Comparison of ENCODE assay signal across 14 cellular contexts in the genomic region with DNA sequence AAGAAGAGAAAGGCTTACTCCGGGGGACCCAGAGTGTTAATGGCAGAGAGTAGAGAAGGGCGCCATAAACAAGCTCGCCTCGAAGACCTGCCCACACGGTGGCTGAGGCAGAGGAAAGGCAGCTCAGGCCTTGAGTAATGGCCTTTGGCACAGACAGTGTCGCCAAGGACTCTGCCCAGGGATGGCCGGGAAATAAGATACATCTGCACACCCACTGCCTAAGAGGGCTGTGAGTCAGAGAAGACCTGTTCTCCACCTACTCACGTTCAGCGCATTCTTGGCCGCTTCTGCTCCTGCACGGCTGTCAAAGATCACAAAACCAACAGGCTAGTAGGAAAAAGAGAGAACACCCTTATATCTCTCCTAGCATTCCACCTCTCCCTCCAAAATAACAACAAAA. TPM values are rescaled to one million over a fixed set of nuclear protein-coding genes. Genes with fewer than 3 reads are reported as not detected.
DNase-seq lines count a peak whose midpoint lies in the region; FAIRE-seq and TF ChIP-seq lines count a peak whose summit lies in the region.
"Had no signal": no experiment of that assay in that cellular context is flagged by ENCODE, and none has a peak within 500 bp of the region (broad histone marks: within the 10 kb centered on the region; RNA-seq: fewer than 3 reads in every experiment).

No MANE protein-coding gene starts in this region.

- DNase-seq in HK-2 (ENCODE audit: unreplicated experiment): peak; percentile 49
- peak; percentile 10 for DNase-seq in brain microvascular endothelial cell
- DNase-seq in left ventricle myocardium inferior: no peak
- peak; percentile 25 for DNase-seq in small intestine
- DNase-seq in testis: no peak
- DNase-seq in activated CD4-positive, alpha-beta T cell treated with anti-CD3 and anti-CD28 coated beads, Interleukin-2, amount 50 U/mL, for 1 hour: no peak
- DNase-seq in erythroblast (lab: John Stamatoyannopoulos, UW): no peak
- DNase-seq in putamen (ENCODE audit: low spot score): no peak
- DNase-seq: activated CD4-positive, alpha-beta T cell treated with anti-CD3 and anti-CD28 coated beads for 4 hours; MM.1S; naive thymus-derived CD4-positive, alpha-beta T cell; NCI-H510A treated with DMSO at 0.1 percent for 48 hours; stimulated activated CD4-positive, alpha-beta T cell treated with anti-CD3 and anti-CD28 coated beads, Interleukin-15, amount 100 ng/mL, for 24 hours had no signal

- H3K27me3 ChIP-seq in brain microvascular endothelial cell (replicated peaks): no peaks in the 10 kb centered on the region
- H3K27me3 ChIP-seq in left ventricle myocardium inferior (ENCODE audit: low read depth): no peaks in the 10 kb centered on the region
- H3K27me3 ChIP-seq in small intestine (ENCODE audit: control insufficient read depth in 2 of 2, insufficient read depth in 2 of 2, low read length in 2 of 2): no peaks in the 10 kb centered on the region
- H3K27me3 ChIP-seq in testis: no peaks in the 10 kb centered on the region
- H3K27me3 ChIP-seq: SJSA1 had no signal

- H3K4me1 ChIP-seq in left ventricle myocardium inferior (peaks cover 74% of the 10 kb centered on the region), small intestine (ENCODE audit: control insufficient read depth in 2 of 2, insufficient read depth in 1 of 2, low read depth in 1 of 2, low read length in 1 of 2) (no peaks in the 10 kb centered on the region), testis (no peaks in the 10 kb centered on the region)
- H3K4me1 ChIP-seq: SJSA1 had no signal

- WGBS in small intestine, 3 donors: 58 to 77% (median 63%) methylated on average over 11 of the region's 11 CpGs
- 80 to 86% methylated on average over 11 of the region's 11 CpGs for WGBS in testis, 2 donors

- in situ Hi-C loops in brain microvascular endothelial cell (cut with HindIII; ENCODE audit: low pct_ligation_motif_present, low sequenced_read_pairs): no loop called here

- FAIRE-seq in small intestine (lab: Jason Lieb, UNC): no peak

- TF ChIP-seq CTCF in brain microvascular endothelial cell (IDR thresholded peaks at IDR 0.05; ENCODE audit: low read depth, low read length, missing control alignments): no peak
- no peak for TF ChIP-seq CTCF in left ventricle myocardium inferior (IDR thresholded peaks at IDR 0.05; ENCODE audit: borderline replicate concordance)
- TF ChIP-seq CTCF in testis (IDR thresholded peaks at IDR 0.05): no peak

- intact Hi-C loops in left ventricle myocardium inferior (cut with micrococcal nuclease): no loop called here
- intact Hi-C loops in testis (cut with DNase I; ENCODE audit: low total_unique reads): loop anchor here (10.0 kb wide), 1 partner anchor 56 kb away; no protein-coding TSS in a partner anchor

- H3K9me3 ChIP-seq in left ventricle myocardium inferior (replicated peaks) (no peaks in the 10 kb centered on the region), small intestine (ENCODE audit: control insufficient read depth, low read depth) (no peaks in the 10 kb centered on the region), testis (no peaks in the 10 kb centered on the region)
- H3K9me3 ChIP-seq: SJSA1 had no signal

- no peaks in the 10 kb centered on the region for H3K36me3 ChIP-seq in brain microvascular endothelial cell (replicated peaks)
- H3K36me3 ChIP-seq in left ventricle myocardium inferior: no peaks in the 10 kb centered on the region
- H3K36me3 ChIP-seq in small intestine (ENCODE audit: control insufficient read depth in 2 of 2, insufficient read depth in 2 of 2, low read length in 2 of 2): no peaks in the 10 kb centered on the region
- no peaks in the 10 kb centered on the region for H3K36me3 ChIP-seq in testis (ENCODE audit: low read depth, missing control alignments)
- H3K36me3 ChIP-seq: SJSA1 had no signal

- TF ChIP-seq POLR2A in testis (IDR thresholded peaks at IDR 0.05) (no peak), erythroblast (IDR thresholded peaks at IDR 0.05; ENCODE audit: low read length) (no peak)

- no peak overlapping the region for H3K4me3 ChIP-seq in brain microvascular endothelial cell (ENCODE audit: low read depth, low read length)
- H3K4me3 ChIP-seq in left ventricle myocardium inferior: peak overlapping the region; percentile 53
- no peak overlapping the region for H3K4me3 ChIP-seq in small intestine (ENCODE audit: low read depth in 1 of 2, low read length in 2 of 2)
- H3K4me3 ChIP-seq in testis: no peak overlapping the region
- H3K4me3 ChIP-seq: SJSA1 had no signal

- H3K27ac ChIP-seq in brain microvascular endothelial cell (no peak overlapping the region), left ventricle myocardium inferior (replicated peaks) (peak overlapping the region; percentile 81), small intestine (ENCODE audit: low read depth in 1 of 2, low read length in 1 of 2) (no peak overlapping the region), testis (no peak overlapping the region)
- H3K27ac ChIP-seq: SJSA1 had no signal

RNA-seq across cellular contexts. Expression of gene RBPMS2, which starts 26.2 kb away (rescaled TPM):
- 276 TPM for total RNA-seq in left ventricle myocardium inferior
- 1 to 10 TPM in 2 of 3 donors, not detected in 1; 4.1 to 5.1 TPM for polyA plus RNA-seq in small intestine
- total RNA-seq in testis: 1 to 10 TPM; 5.0 to 5.8 TPM
- polyA plus RNA-seq in testis (ENCODE audit: insufficient read depth, low read depth, low replicate concordance): 9.7 TPM
- polyA plus RNA-seq: naive thymus-derived CD4-positive, alpha-beta T cell had no signal

Comparison
In these comparisons a context has a peak if more than half of its experiments do, and no peak if none do; other contexts are left out.
1. DNase-seq: peak in HK-2 (single experiment), brain microvascular endothelial cell (single experiment) and small intestine (single experiment); none in left ventricle myocardium inferior (single experiment), testis (single experiment), activated CD4-positive, alpha-beta T cell treated with anti-CD3 and anti-CD28 coated beads, Interleukin-2, amount 50 U/mL, for 1 hour (single experiment), erythroblast (0 of 2) and putamen (single experiment).
2. RNA of gene RBPMS2, which starts 26.2 kb away (total RNA-seq): 276 TPM in left ventricle myocardium inferior (single experiment); 5.0 to 5.8 TPM in testis; every median in the first group is over 10 times any median in the second.